In genomic region chr20:44017905-44018683, GRCh38 we compare ENCODE assay signal across 8 cellular contexts.
DNase-seq lines count a peak whose midpoint lies in the region; ATAC-seq, FAIRE-seq and TF ChIP-seq lines count a peak whose summit lies in the region.

No MANE protein-coding gene starts in this region.

- H3K4me3 ChIP-seq in epithelial cell of esophagus (ENCODE audit: low read length) = no peak overlapping the region

- no peak for ATAC-seq in HG02763 (IDR thresholded peaks at IDR 0.05; ENCODE audit: unreplicated experiment)

- FAIRE-seq in GM12892 (lab: Jason Lieb, UNC) = no peak

- DNase-seq in GM04503 (ENCODE audit: low read depth) = peak; percentile 76
- DNase-seq in NCI-H345 (lab: John Stamatoyannopoulos, UW) = peak; percentile 99
- peak; percentile 87 for DNase-seq in epithelial cell of esophagus (ENCODE audit: low read depth)
- DNase-seq in renal cortical epithelial cell (ENCODE audit: low read depth) = peak; percentile 87
- DNase-seq in cortex of kidney (lab: John Stamatoyannopoulos, UW) = no peak
- DNase-seq in GM12892 (ENCODE audit: insufficient read length) = no peak
- DNase-seq in OCI-M1 (lab: John Stamatoyannopoulos, UW) = no peak

- TF ChIP-seq CTCF in epithelial cell of esophagus (IDR thresholded peaks at IDR 0.05; ENCODE audit: insufficient read depth, low read depth, low read length, missing control alignments) = no peak

- TF ChIP-seq POLR2A in GM12892 (IDR thresholded peaks at IDR 0.05; ENCODE audit: low read depth, low read length) = no peak

Comparison
In these comparisons a context has a peak if more than half of its experiments do, and no peak if none do; other contexts are left out.
1. DNase-seq: peak in GM04503 (single experiment), NCI-H345 (single experiment), epithelial cell of esophagus (single experiment) and renal cortical epithelial cell (single experiment); none in cortex of kidney (single experiment), GM12892 (single experiment) and OCI-M1 (single experiment).